In the genomic region with DNA sequence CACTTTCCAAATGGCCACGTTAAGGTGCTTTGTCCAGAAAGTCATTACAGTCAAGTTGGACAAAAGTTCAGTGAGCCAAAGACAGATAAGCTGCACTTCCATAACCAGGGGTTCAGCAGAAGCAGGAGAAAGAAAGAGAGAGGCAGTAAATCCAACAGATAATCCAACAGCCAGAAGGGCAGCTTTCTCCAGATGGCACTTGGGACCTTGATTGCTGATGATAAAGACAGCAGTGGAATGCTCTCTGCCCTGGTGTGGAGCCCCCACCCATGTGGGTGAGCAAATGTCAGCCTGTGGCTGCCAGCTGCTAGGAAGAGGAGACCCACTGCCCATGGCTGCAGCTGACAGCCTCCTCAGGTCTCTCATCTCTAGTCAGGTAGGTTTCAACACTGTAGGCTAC, we compare ENCODE assay signal across 27 cellular contexts. TPM values are rescaled to one million over a fixed set of nuclear protein-coding genes. Genes with fewer than 3 reads are reported as not detected.
"Had no signal": no experiment of that assay in that cellular context is flagged by ENCODE, and none has a peak within 500 bp of the region (broad histone marks: within the 10 kb centered on the region; RNA-seq: fewer than 3 reads in every experiment).

No MANE protein-coding gene starts in this region.

- H3K4me3 ChIP-seq: coronary artery, esophagus muscularis mucosa, gastrocnemius medialis, heart left ventricle had no signal

- DNase-seq: activated CD4-positive, alpha-beta memory T cell treated with anti-CD3 and anti-CD28 coated beads, Interleukin-2, amount 10 ng/mL, durations not matched to agents 7 days and 5 days; activated CD4-positive, alpha-beta T cell treated with anti-CD3 and anti-CD28 coated beads for 1 hour; activated CD4-positive, alpha-beta T cell treated with anti-CD3 and anti-CD28 coated beads for 4 hours; activated CD4-positive, alpha-beta T cell treated with anti-CD3 and anti-CD28 coated beads, Interleukin-2, amount 10 ng/mL, durations not matched to agents 7 days and 5 days; activated CD4-positive, alpha-beta T cell treated with anti-CD3 and anti-CD28 coated beads, Interleukin-2, amount 50 U/mL, for 4 hours; activated CD8-positive, alpha-beta memory T cell treated with anti-CD3 and anti-CD28 coated beads, Interleukin-2, amount 50 U/mL, for 48 hours; activated gamma-delta T cell treated with Interleukin-2 at 50 U/mL for 16 hours; activated naive CD4-positive, alpha-beta T cell treated with anti-CD3 and anti-CD28 coated beads, Interleukin-2, amount 50 U/mL, for 16 hours; activated naive CD4-positive, alpha-beta T cell treated with Interleukin-2 at 50 U/mL for 16 hours; activated T-cell treated with anti-CD3 and anti-CD28 coated beads for 4 hours; activated T-cell treated with anti-CD3 and anti-CD28 coated beads, Interleukin-2, amount 50 U/mL, for 24 hours; activated T-cell treated with anti-CD3 and anti-CD28 coated beads, Interleukin-2, amount 50 U/mL, for 72 hours; amniotic stem cell; anterior cingulate cortex; brain microvascular endothelial cell; dermis blood vessel endothelial cell; effector CD4-positive, alpha-beta T cell; effector memory CD8-positive, alpha-beta T cell; erythroblast; foreskin keratinocyte; gastrocnemius medialis; glutamatergic neuron; heart left ventricle; T-helper 2 cell had no signal

- H3K36me3 ChIP-seq: brain microvascular endothelial cell, esophagus muscularis mucosa, gastrocnemius medialis, heart left ventricle had no signal

- ATAC-seq: activated T-cell treated with anti-CD3 and anti-CD28 coated beads, Interleukin-2, amount 50 U/mL, for 72 hours; effector memory CD8-positive, alpha-beta T cell; foreskin keratinocyte; gastrocnemius medialis; heart left ventricle; WTC11 had no signal

- H3K4me1 ChIP-seq: esophagus muscularis mucosa, foreskin keratinocyte, gastrocnemius medialis, heart left ventricle had no signal

- H3K27ac ChIP-seq: brain microvascular endothelial cell, coronary artery, esophagus muscularis mucosa, foreskin keratinocyte, gastrocnemius medialis, heart left ventricle had no signal

- H3K9me3 ChIP-seq: esophagus muscularis mucosa, gastrocnemius medialis, heart left ventricle had no signal

- H3K27me3 ChIP-seq: brain microvascular endothelial cell, esophagus muscularis mucosa, foreskin keratinocyte, gastrocnemius medialis had no signal

RNA-seq across cellular contexts. Expression of a gene that starts 18.7 kb away (rescaled TPM):
- polyA plus RNA-seq: foreskin keratinocyte, heart left ventricle had no signal
